ENCODE assay signal across 16 cellular contexts in genomic region chr16:68282064-68282452, GRCh38. TPM values are rescaled to one million over a fixed set of nuclear protein-coding genes. Genes with fewer than 3 reads are reported as not detected.
DNase-seq lines count a peak whose midpoint lies in the region; ATAC-seq and TF ChIP-seq lines count a peak whose summit lies in the region.
"Had no signal": no experiment of that assay in that cellular context is flagged by ENCODE, and none has a peak within 500 bp of the region (broad histone marks: within the 10 kb centered on the region; RNA-seq: fewer than 3 reads in every experiment).

No MANE protein-coding gene starts in this region.

- TF ChIP-seq CTCF in heart right ventricle (IDR thresholded peaks at IDR 0.05) (no peak), SU-DHL-6 (IDR thresholded peaks at IDR 0.05; ENCODE audit: insufficient read depth, low read length, poor library complexity, severe bottlenecking) (no peak)

- H3K4me3 ChIP-seq in heart right ventricle (no peak overlapping the region), right cardiac atrium (ENCODE audit: low read length) (no peak overlapping the region), SU-DHL-6 (ENCODE audit: insufficient read depth, low read length, poor library complexity, severe bottlenecking) (no peak overlapping the region), thymus (ENCODE audit: low read length) (no peak overlapping the region)
- H3K4me3 ChIP-seq: PC-9 had no signal

- H3K36me3 ChIP-seq in heart right ventricle (peaks cover 0 to 47% (median 2%) of the 10 kb centered on the region in 9 donors), SU-DHL-6 (ENCODE audit: low read length) (no peaks in the 10 kb centered on the region), thymus (ENCODE audit: control insufficient read depth, insufficient read depth) (peaks cover 25% of the 10 kb centered on the region)

- H4K20me1 ChIP-seq in SU-DHL-6 (ENCODE audit: low read depth, low read length), result no peaks in the 10 kb centered on the region

- peak overlapping the region; percentile 85 for H3K4me2 ChIP-seq in SU-DHL-6 (ENCODE audit: low read depth, low read length, poor library complexity, severe bottlenecking)
- H3K4me2 ChIP-seq: PC-9 had no signal

- H3K27ac ChIP-seq in heart right ventricle (peak overlapping the region; percentile 1 to 88 (median 81)), right cardiac atrium (ENCODE audit: low read length) (no peak overlapping the region), SU-DHL-6 (ENCODE audit: low read depth, low read length) (peak overlapping the region; percentile 98), thymus (ENCODE audit: low read depth) (peak overlapping the region; percentile 88)
- H3K27ac ChIP-seq: brain microvascular endothelial cell, PC-9 had no signal

- H2AFZ ChIP-seq in SU-DHL-6 (ENCODE audit: low read depth, low read length, severe bottlenecking), result no peak overlapping the region
- H2AFZ ChIP-seq: PC-9 had no signal

- no peak overlapping the region for H3K9ac ChIP-seq in SU-DHL-6 (ENCODE audit: low read length)

- intact Hi-C loops in heart right ventricle (cut with DNase I), result no loop called here
- intact Hi-C loops in right cardiac atrium (cut with DNase I), result no loop called here
- intact Hi-C loops in dendritic cell treated with granulocyte-macrophage colony-stimulating factor and Interleukin-4, amounts not matched to agents 40 ng/mL and 50 ng/mL, for 4 days (cut with micrococcal nuclease), result no loop called here

- H3K27me3 Mint-ChIP-seq in dendritic cell treated with granulocyte-macrophage colony-stimulating factor and Interleukin-4, amounts not matched to agents 40 ng/mL and 50 ng/mL, for 4 days, result no peaks in the 10 kb centered on the region

- no peak overlapping the region for H3K4me3 Mint-ChIP-seq in dendritic cell treated with granulocyte-macrophage colony-stimulating factor and Interleukin-4, amounts not matched to agents 40 ng/mL and 50 ng/mL, for 4 days

- no peak for DNase-seq in heart right ventricle
- DNase-seq in right cardiac atrium, result no peak
- DNase-seq in activated effector memory CD4-positive, alpha-beta T cell treated with anti-CD3 and anti-CD28 coated beads, Interleukin-2, amount 50 U/mL, for 16 hours, result no peak
- DNase-seq: brain microvascular endothelial cell; DMS53; effector CD4-positive, alpha-beta T cell; hypothalamus; left cardiac atrium; NCI-H2081 treated with DMSO at 0.1 percent for 48 hours; NCI-H526; PC-9 had no signal

- H3K9me3 ChIP-seq in heart right ventricle, result no peaks in the 10 kb centered on the region
- H3K9me3 ChIP-seq in right cardiac atrium (ENCODE audit: control insufficient read depth, low read length), result no peaks in the 10 kb centered on the region
- H3K9me3 ChIP-seq in SU-DHL-6 (ENCODE audit: insufficient read depth, low read length), result no peaks in the 10 kb centered on the region
- no peaks in the 10 kb centered on the region for H3K9me3 ChIP-seq in thymus (ENCODE audit: control insufficient read depth)

- H3K27me3 ChIP-seq in heart right ventricle (no peaks in the 10 kb centered on the region), right cardiac atrium (ENCODE audit: control insufficient read depth, insufficient read depth) (no peaks in the 10 kb centered on the region), SU-DHL-6 (ENCODE audit: low read length) (no peaks in the 10 kb centered on the region), thymus (ENCODE audit: control insufficient read depth, insufficient read depth) (no peaks in the 10 kb centered on the region)
- H3K27me3 ChIP-seq: brain microvascular endothelial cell had no signal

- ATAC-seq in heart right ventricle (no peak), right cardiac atrium (no peak), GM21717 (IDR thresholded peaks at IDR 0.05; ENCODE audit: unreplicated experiment) (no peak), HG02678 (IDR thresholded peaks at IDR 0.05; ENCODE audit: unreplicated experiment) (no peak)

- H3K4me1 ChIP-seq in heart right ventricle (peaks cover 16 to 81% (median 62%) of the 10 kb centered on the region in 9 donors), right cardiac atrium (ENCODE audit: control insufficient read depth, insufficient read depth, low read length) (peaks cover 24% of the 10 kb centered on the region), thymus (ENCODE audit: control insufficient read depth, insufficient read depth, low read length) (peaks cover 75% of the 10 kb centered on the region)

- WGBS in heart right ventricle, 2 donors, result 76 to 96% methylated on average over 4 of the region's 4 CpGs
- 81% methylated on average over 4 of the region's 4 CpGs for WGBS in right cardiac atrium
- 94% methylated on average over 4 of the region's 4 CpGs for WGBS in thymus

- no peaks in the 10 kb centered on the region for H3K9me3 Mint-ChIP-seq in dendritic cell treated with granulocyte-macrophage colony-stimulating factor and Interleukin-4, amounts not matched to agents 40 ng/mL and 50 ng/mL, for 4 days

- no peaks in the 10 kb centered on the region for H3K9me2 ChIP-seq in SU-DHL-6 (replicated peaks; ENCODE audit: insufficient read depth, low read length)

- peaks cover 55% of the 10 kb centered on the region for H3K79me2 ChIP-seq in SU-DHL-6 (ENCODE audit: insufficient read depth, low read length)

- peaks cover 55% of the 10 kb centered on the region for H3F3A ChIP-seq in SU-DHL-6 (ENCODE audit: insufficient read depth)

- H3K27ac Mint-ChIP-seq in dendritic cell treated with granulocyte-macrophage colony-stimulating factor and Interleukin-4, amounts not matched to agents 40 ng/mL and 50 ng/mL, for 4 days, result peak overlapping the region; percentile 64

- peaks cover 55% of the 10 kb centered on the region for H3K36me3 Mint-ChIP-seq in dendritic cell treated with granulocyte-macrophage colony-stimulating factor and Interleukin-4, amounts not matched to agents 40 ng/mL and 50 ng/mL, for 4 days (ENCODE audit: low read depth)

- H3K4me1 Mint-ChIP-seq in dendritic cell treated with granulocyte-macrophage colony-stimulating factor and Interleukin-4, amounts not matched to agents 40 ng/mL and 50 ng/mL, for 4 days (ENCODE audit: low read depth), result peaks cover 70% of the 10 kb centered on the region

RNA-seq across cellular contexts. Expression of gene SLC7A6, which starts 17.7 kb away (rescaled TPM):
- 10 to 100 TPM; 28.4 to 59.2 (median 42.4) TPM for total RNA-seq in heart right ventricle
- 10 to 100 TPM; 22.6 to 85.6 TPM for polyA plus RNA-seq in heart right ventricle
- 10 to 100 TPM; 39.0 to 60.7 (median 51.3) TPM for total RNA-seq in right cardiac atrium
- 25.0 TPM for polyA plus RNA-seq in right cardiac atrium
- 47.3 TPM for polyA plus RNA-seq in thymus

RNA-seq across cellular contexts. Expression of gene SLC7A6OS, which starts 28.7 kb away (rescaled TPM):
- total RNA-seq in heart right ventricle (10 to 100 TPM in 9 of 10 donors, 1 to 10 TPM in 1; 9.9 to 14.4 (median 12.8) TPM), right cardiac atrium (10 to 100 TPM; 10.9 to 13.4 (median 11.9) TPM)
- polyA plus RNA-seq in heart right ventricle (1 to 10 TPM; 7.3 to 9.6 TPM), right cardiac atrium (7.9 TPM), thymus (12.8 TPM)

RNA-seq across cellular contexts. Expression of gene PRMT7, which starts 28.8 kb away (rescaled TPM):
- total RNA-seq in heart right ventricle, result 10 to 100 TPM; 22.0 to 39.2 (median 30.7) TPM
- polyA plus RNA-seq in heart right ventricle, result 10 to 100 TPM; 18.1 to 57.8 TPM
- total RNA-seq in right cardiac atrium, result 10 to 100 TPM; 20.8 to 34.7 (median 32.2) TPM
- polyA plus RNA-seq in right cardiac atrium, result 34.5 TPM
- 65.5 TPM for polyA plus RNA-seq in thymus

RNA-seq across cellular contexts. Expression of gene PLA2G15, which starts 36.9 kb away (rescaled TPM):
- total RNA-seq in heart right ventricle, result 10 to 100 TPM; 31.0 to 62.1 (median 44.0) TPM
- 10 to 100 TPM; 33.1 to 33.7 TPM for polyA plus RNA-seq in heart right ventricle
- total RNA-seq in right cardiac atrium, result 10 to 100 TPM; 20.2 to 30.8 (median 28.7) TPM
- 18.2 TPM for polyA plus RNA-seq in right cardiac atrium
- polyA plus RNA-seq in thymus, result 13.1 TPM

RNA-seq across cellular contexts. Expression of gene ESRP2, which starts 46.1 kb away (rescaled TPM):
- 1 to 10 TPM in 1 of 10 donors, under 1 TPM in 9; 0.07 to 1.0 (median 0.44) TPM for total RNA-seq in heart right ventricle
- under 1 TPM; 0.25 to 0.66 TPM for polyA plus RNA-seq in heart right ventricle
- total RNA-seq in right cardiac atrium, result under 1 TPM; 0.14 to 0.59 (median 0.36) TPM
- polyA plus RNA-seq in right cardiac atrium, result 0.16 TPM
- 10.7 TPM for polyA plus RNA-seq in thymus
